24 cellular contexts compared by ENCODE assay signal in genomic region chr3:197368330-197368729, GRCh38.
DNase-seq lines count a peak whose midpoint lies in the region; ATAC-seq and TF ChIP-seq lines count a peak whose summit lies in the region.
"Had no signal": no experiment of that assay in that cellular context is flagged by ENCODE, and none has a peak within 500 bp of the region (broad histone marks: within the 10 kb centered on the region; RNA-seq: fewer than 3 reads in every experiment).

No MANE protein-coding gene starts in this region.

- H3K9ac ChIP-seq in endodermal cell (ENCODE audit: extremely low read depth, low read length, poor library complexity, severe bottlenecking): no peak overlapping the region

- H3K36me3 Mint-ChIP-seq in endodermal cell (ENCODE audit: low read depth) (no peaks in the 10 kb centered on the region), neural crest cell (ENCODE audit: low read depth) (no peaks in the 10 kb centered on the region)
- H3K36me3 Mint-ChIP-seq in activated naive CD4-positive, alpha-beta T cell treated with anti-CD3 and anti-CD28 coated beads, Interleukin-2, amount 10 ng/mL, durations not matched to agents 7 days and 5 days: no peaks in the 10 kb centered on the region
- H3K36me3 Mint-ChIP-seq: IgD-negative memory B cell had no signal

- no peaks in the 10 kb centered on the region for H3K36me3 ChIP-seq in endodermal cell (ENCODE audit: control insufficient read depth, insufficient read depth, low read length)

- no peak for TF ChIP-seq CTCF in endodermal cell (conservative IDR thresholded peaks at IDR 0.05)
- no peak for TF ChIP-seq CTCF in neural crest cell (conservative IDR thresholded peaks at IDR 0.05)

- no peaks in the 10 kb centered on the region for H3K9me3 ChIP-seq in endodermal cell (ENCODE audit: control insufficient read depth, low read length)

- H3K27ac Mint-ChIP-seq in endodermal cell (no peak overlapping the region), neural crest cell (ENCODE audit: unreplicated experiment) (no peak overlapping the region)
- H3K27ac Mint-ChIP-seq in activated naive CD4-positive, alpha-beta T cell treated with anti-CD3 and anti-CD28 coated beads, Interleukin-2, amount 10 ng/mL, durations not matched to agents 7 days and 5 days: no peak overlapping the region
- H3K27ac Mint-ChIP-seq: activated CD4-positive, alpha-beta T cell treated with anti-CD3 and anti-CD28 coated beads for 36 hours; IgD-negative memory B cell had no signal

- H3K4me3 ChIP-seq in endodermal cell (ENCODE audit: low read length): no peak overlapping the region
- H3K4me3 ChIP-seq: hepatocyte, lung had no signal

- H3K4me3 Mint-ChIP-seq in endodermal cell (no peak overlapping the region), neural crest cell (peak overlapping the region; percentile 21)
- H3K4me3 Mint-ChIP-seq in activated naive CD4-positive, alpha-beta T cell treated with anti-CD3 and anti-CD28 coated beads, Interleukin-2, amount 10 ng/mL, durations not matched to agents 7 days and 5 days: no peak overlapping the region
- H3K4me3 Mint-ChIP-seq: activated CD4-positive, alpha-beta T cell treated with anti-CD3 and anti-CD28 coated beads for 36 hours; activated T-cell treated with anti-CD3 and anti-CD28 coated beads, Interleukin-2, amount 50 U/mL, for 4 hours; central memory CD8-positive, alpha-beta T cell; IgD-negative memory B cell had no signal

- DNase-seq in Daoy (ENCODE audit: low read depth) (peak; percentile 21), NCI-H82 (lab: John Stamatoyannopoulos, UW) (peak; percentile 64), endodermal cell (peak; percentile 73), neural crest cell (ENCODE audit: low read depth, low spot score) (no peak), hippocampal formation (lab: John Stamatoyannopoulos, UW) (no peak), NCI-H187 (lab: John Stamatoyannopoulos, UW) (no peak)
- no peak for DNase-seq in activated naive CD4-positive, alpha-beta T cell treated with anti-CD3 and anti-CD28 coated beads, Interleukin-2, amount 10 ng/mL, durations not matched to agents 7 days and 5 days
- DNase-seq: activated CD4-positive, alpha-beta T cell treated with anti-CD3 and anti-CD28 coated beads for 36 hours; activated naive CD4-positive, alpha-beta T cell treated with Interleukin-2 at 50 U/mL for 16 hours; activated T-cell treated with anti-CD3 and anti-CD28 coated beads, Interleukin-2, amount 50 U/mL, for 4 hours; anterior cingulate cortex; erythroblast; foreskin fibroblast; MM.1S; NCI-H1436 treated with DMSO at 0.1 percent for 48 hours; NCI-H69; right cardiac atrium; stimulated activated CD8-positive, alpha-beta memory T cell treated with anti-CD3 and anti-CD28 coated beads, Interleukin-4, amount 100 ng/mL, for 48 hours had no signal

- no peak for ATAC-seq in GM19023 (IDR thresholded peaks at IDR 0.05; ENCODE audit: unreplicated experiment)
- ATAC-seq: activated CD4-positive, alpha-beta T cell treated with anti-CD3 and anti-CD28 coated beads for 36 hours; activated T-cell treated with anti-CD3 and anti-CD28 coated beads, Interleukin-2, amount 50 U/mL, for 4 hours; right cardiac atrium had no signal

- CTCF ChIA-PET in activated naive CD4-positive, alpha-beta T cell treated with anti-CD3 and anti-CD28 coated beads, Interleukin-2, amount 10 ng/mL, durations not matched to agents 7 days and 5 days (lab: Charles Lee): no interaction called here

- H3K4me1 Mint-ChIP-seq in endodermal cell: peaks cover 31% of the 10 kb centered on the region
- H3K4me1 Mint-ChIP-seq in neural crest cell: peaks cover 57% of the 10 kb centered on the region
- H3K4me1 Mint-ChIP-seq in activated naive CD4-positive, alpha-beta T cell treated with anti-CD3 and anti-CD28 coated beads, Interleukin-2, amount 10 ng/mL, durations not matched to agents 7 days and 5 days: no peaks in the 10 kb centered on the region
- H3K4me1 Mint-ChIP-seq: activated CD4-positive, alpha-beta T cell treated with anti-CD3 and anti-CD28 coated beads for 36 hours; central memory CD8-positive, alpha-beta T cell; IgD-negative memory B cell had no signal

- H3K4me1 ChIP-seq in endodermal cell (ENCODE audit: control insufficient read depth, insufficient read depth, low read length): peaks cover 16% of the 10 kb centered on the region

- H3K27me3 ChIP-seq in endodermal cell (ENCODE audit: control insufficient read depth, insufficient read depth, low read length, poor library complexity, severe bottlenecking): no peaks in the 10 kb centered on the region
- H3K27me3 ChIP-seq: hepatocyte had no signal

- H3K27ac ChIP-seq in endodermal cell (ENCODE audit: low read depth, low read length): no peak overlapping the region
- H3K27ac ChIP-seq: hepatocyte, HL-60 had no signal

- no peaks in the 10 kb centered on the region for H3K9me3 Mint-ChIP-seq in endodermal cell
- no peaks in the 10 kb centered on the region for H3K9me3 Mint-ChIP-seq in neural crest cell
- no peaks in the 10 kb centered on the region for H3K9me3 Mint-ChIP-seq in activated naive CD4-positive, alpha-beta T cell treated with anti-CD3 and anti-CD28 coated beads, Interleukin-2, amount 10 ng/mL, durations not matched to agents 7 days and 5 days
- H3K9me3 Mint-ChIP-seq: activated T-cell treated with anti-CD3 and anti-CD28 coated beads, Interleukin-2, amount 50 U/mL, for 4 hours; central memory CD8-positive, alpha-beta T cell; IgD-negative memory B cell had no signal

- 29 to 48% methylated on average over 2 to 4 of the region's 4 CpGs for WGBS in endodermal cell (ENCODE audit: insufficient coverage in 1 of 2, insufficient read length in 1 of 2), 2 experiments

- H3K27me3 Mint-ChIP-seq in endodermal cell (ENCODE audit: insufficient read depth) (no peaks in the 10 kb centered on the region), neural crest cell (ENCODE audit: low read depth) (no peaks in the 10 kb centered on the region)
- H3K27me3 Mint-ChIP-seq in activated naive CD4-positive, alpha-beta T cell treated with anti-CD3 and anti-CD28 coated beads, Interleukin-2, amount 10 ng/mL, durations not matched to agents 7 days and 5 days: peaks cover 48% of the 10 kb centered on the region

Comparison
In these comparisons a context has a peak if more than half of its experiments do, and no peak if none do; other contexts are left out.
1. DNase-seq: peak in Daoy (single experiment), NCI-H82 (single experiment) and endodermal cell (single experiment); none in neural crest cell (single experiment), hippocampal formation (0 of 2), activated naive CD4-positive, alpha-beta T cell treated with anti-CD3 and anti-CD28 coated beads, Interleukin-2, amount 10 ng/mL, durations not matched to agents 7 days and 5 days (single experiment) and NCI-H187 (0 of 2).